In the genomic region with DNA sequence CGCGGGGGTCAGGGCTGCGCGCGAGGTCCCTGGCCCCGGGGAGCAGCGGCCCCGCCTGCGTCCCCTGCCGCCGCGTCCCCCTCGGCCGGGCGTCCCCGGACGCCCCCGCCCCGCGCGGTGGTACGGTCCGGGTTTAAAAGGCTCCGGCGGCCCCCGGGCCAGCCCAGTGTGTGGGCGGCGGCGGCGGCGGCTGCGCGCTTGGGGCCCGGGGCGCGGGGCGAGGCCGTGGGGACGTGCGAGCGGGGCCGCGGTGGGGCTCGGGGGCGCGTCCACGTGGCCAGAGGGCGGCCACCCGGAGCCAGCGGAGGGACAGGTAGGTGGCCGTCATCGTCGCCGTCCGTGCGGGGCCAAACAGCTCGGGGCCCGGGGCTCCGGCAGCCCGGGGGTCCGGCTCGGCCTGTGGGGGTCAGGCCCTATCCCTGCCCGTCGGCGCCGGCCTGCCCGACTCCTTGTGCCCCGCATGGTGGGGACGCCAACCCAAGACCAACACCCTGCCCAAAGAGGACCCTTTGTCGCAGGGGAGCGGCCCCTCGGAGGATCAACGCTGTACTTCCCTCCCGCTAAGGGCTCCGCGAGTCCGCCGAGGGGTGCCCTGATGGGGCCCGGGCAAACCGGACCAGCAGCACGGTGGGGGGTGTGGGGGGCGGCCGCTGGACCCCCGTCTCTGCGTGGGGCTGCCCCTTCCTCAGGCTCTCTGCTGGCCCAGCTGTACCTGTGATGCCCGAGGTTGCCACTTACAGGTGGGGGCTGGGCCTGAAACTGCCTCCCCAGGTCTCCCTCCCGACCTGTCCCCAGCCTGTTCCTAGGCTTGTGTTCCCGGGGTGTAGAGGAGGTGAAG, we compare ENCODE assay signal across 8 cellular contexts. TPM values are rescaled to one million over a fixed set of nuclear protein-coding genes. Genes with fewer than 3 reads are reported as not detected.
DNase-seq lines count a peak whose midpoint lies in the region; ATAC-seq, FAIRE-seq and TF ChIP-seq lines count a peak whose summit lies in the region.

A gene (plus strand): TSS at position 166 of the 838 bp plus-strand sequence. CDS start 1,903 bp downstream, outside the sequence.

- H3K27me3 ChIP-seq in K562 (ENCODE audit: control insufficient read depth in 2 of 2, insufficient read depth in 2 of 2, low read length in 2 of 2) (no peaks in the 10 kb centered on the region), small intestine (ENCODE audit: control insufficient read depth in 2 of 2, insufficient read depth in 2 of 2, low read length in 2 of 2) (no peaks in the 10 kb centered on the region)

- H4K20me1 ChIP-seq in K562 (replicated peaks; ENCODE audit: control insufficient read depth, insufficient read depth, low read length), result peaks cover 3% of the 10 kb centered on the region; the same call in 1 of the 2 replicates

- ATAC-seq in HG03175 (IDR thresholded peaks at IDR 0.05; ENCODE audit: unreplicated experiment), result peak; percentile 52
- peak; percentile 66 for ATAC-seq in K562

- no peak for TF ChIP-seq POLR2A in K562 (conservative IDR thresholded peaks at IDR 0.05)

- peak within 1 kb of the TSS; percentile 81 for H3K4me2 ChIP-seq in K562 (ENCODE audit: insufficient read depth, low read length)

- H3K4me1 ChIP-seq in K562 (replicated peaks in 1 of 2; ENCODE audit: control insufficient read depth in 2 of 2, insufficient read depth in 2 of 2, low read length in 2 of 2) (peaks cover 7 to 50% of the 10 kb centered on the region in 2 experiments; a peak in 3 of 5 replicates), small intestine (ENCODE audit: control insufficient read depth in 2 of 2, insufficient read depth in 1 of 2, low read depth in 1 of 2, low read length in 1 of 2) (peaks cover 0 to 6% of the 10 kb centered on the region in 2 donors)

- peaks cover 30% of the 10 kb centered on the region for H3K79me2 ChIP-seq in K562 (ENCODE audit: control insufficient read depth, insufficient read depth, low read length)

- FAIRE-seq in K562 (lab: Jason Lieb, UNC) (no peak), small intestine (lab: Jason Lieb, UNC) (no peak)

- H2AFZ ChIP-seq in K562 (ENCODE audit: low read depth, low read length), result peak within 1 kb of the TSS; percentile 87

- POLR2A ChIA-PET in K562 (lab: Yijun Ruan, JAX), result interaction anchor here (0.6 to 2.9 kb wide), 12 partner anchors 10 to 75 kb away, joined by 3 to 11 read pairs (median 4); a partner anchor contains a TSS

- H3K4me3 ChIP-seq in K562 (peak within 1 kb of the TSS; percentile 59), iPS-18c (ENCODE audit: insufficient read depth, low read depth, low read length) (peak within 1 kb of the TSS; percentile 53), small intestine (ENCODE audit: low read depth in 1 of 2, low read length in 2 of 2) (peak within 1 kb of the TSS; percentile 41 to 62)

- in situ Hi-C loops in K562 (cut with MboI), result no loop called here

- 0% methylated on average over 7 of the region's 88 CpGs for WGBS in K562 (ENCODE audit: insufficient coverage, low coverage, missing lambda C conversion rate)
- 0 to 48% (median 8%) methylated on average over 29 to 88 of the region's 88 CpGs for WGBS in small intestine, 3 donors

- H3K9me3 ChIP-seq in K562 (replicated peaks; ENCODE audit: control insufficient read depth, insufficient read depth, low read depth, low read length) (no peaks in the 10 kb centered on the region), iPS-18c (ENCODE audit: control insufficient read depth, insufficient read depth, low read length) (peaks cover 21% of the 10 kb centered on the region), small intestine (ENCODE audit: control insufficient read depth, low read depth) (no peaks in the 10 kb centered on the region)

- H3K27ac ChIP-seq in K562 (ENCODE audit: extremely low read depth, low read depth, low read length) (peak within 1 kb of the TSS; percentile 74), small intestine (ENCODE audit: low read depth in 1 of 2, low read length in 1 of 2) (peak within 1 kb of the TSS in 1 of 2 donors; percentile 62)

- TF ChIP-seq CTCF in K562 (IDR thresholded peaks at IDR 0.05 in 2 of 3, conservative IDR thresholded peaks at IDR 0.05 in 1 of 3; ENCODE audit: insufficient read depth in 2 of 3, low read depth in 1 of 3, low read length in 3 of 3), result no peak

- CTCF ChIA-PET in K562 (lab: Yijun Ruan, JAX; ENCODE audit: low intra/inter-chr PET ratio), result interaction anchor here (1.2 kb wide), 1 partner anchor 76 kb away, joined by 3 read pairs; no protein-coding TSS in a partner anchor

- H3K9me1 ChIP-seq in K562 (ENCODE audit: control insufficient read depth, insufficient read depth, low read length), result no peaks in the 10 kb centered on the region

- H3K9ac ChIP-seq in K562 (ENCODE audit: insufficient read depth in 1 of 2, low read depth in 2 of 2, low read length in 2 of 2), result peak within 1 kb of the TSS; percentile 66 to 92

- DNase-seq in NCI-H82 (lab: John Stamatoyannopoulos, UW), result peak; percentile 54
- no peak for DNase-seq in NCI-H82 treated with DMSO at 0.1 percent for 48 hours (lab: John Stamatoyannopoulos, UW; ENCODE audit: unreplicated experiment)
- peak; percentile 39 to 77 (median 63) for DNase-seq in T-helper 2 cell
- peak; percentile 70 to 87 (median 82) for DNase-seq in K562 (ENCODE audit: extremely low read depth in 1 of 4, low spot score in 3 of 4)
- DNase-seq in small intestine, result peak; percentile 36
- DNase-seq in SKM-1 (lab: John Stamatoyannopoulos, UW; ENCODE audit: unreplicated experiment), result no peak

- TF ChIP-seq EP300 in K562 (IDR thresholded peaks at IDR 0.05; ENCODE audit: low read length), result no peak

- TF ChIP-seq RAD21 in K562 (CRISPR knock-in tag; conservative IDR thresholded peaks at IDR 0.05 in 1 of 2, IDR thresholded peaks at IDR 0.05 in 1 of 2), result no peak

- H3K36me3 ChIP-seq in K562 (ENCODE audit: control insufficient read depth, insufficient read depth, low read length) (peaks cover 30% of the 10 kb centered on the region; the same call in 2 of the 3 replicates), small intestine (ENCODE audit: control insufficient read depth in 2 of 2, insufficient read depth in 2 of 2, low read length in 2 of 2) (no peaks in the 10 kb centered on the region)

- BruUV-seq in K562 (replicated peaks; lab: Mats Ljungman, UMichigan), result TSS peak; percentile 79

- intact Hi-C loops in K562 (cut with micrococcal nuclease), result no loop called here

TF ChIP-seq in K562, 482 proteins besides CTCF, POLR2A, EP300 and RAD21 (continues in another document):
- TF ChIP-seq BMI1 (IDR thresholded peaks at IDR 0.05; ENCODE audit: low read length), result no peak
- TF ChIP-seq CXXC5 (CRISPR knock-in tag; IDR thresholded peaks at IDR 0.05), result peak; percentile 77
- no peak for TF ChIP-seq ZNF584 (CRISPR knock-in tag; IDR thresholded peaks at IDR 0.05; ENCODE audit: low read depth)
- no peak for TF ChIP-seq CBFA2T3 (IDR thresholded peaks at IDR 0.05)
- TF ChIP-seq, protein P1, sequence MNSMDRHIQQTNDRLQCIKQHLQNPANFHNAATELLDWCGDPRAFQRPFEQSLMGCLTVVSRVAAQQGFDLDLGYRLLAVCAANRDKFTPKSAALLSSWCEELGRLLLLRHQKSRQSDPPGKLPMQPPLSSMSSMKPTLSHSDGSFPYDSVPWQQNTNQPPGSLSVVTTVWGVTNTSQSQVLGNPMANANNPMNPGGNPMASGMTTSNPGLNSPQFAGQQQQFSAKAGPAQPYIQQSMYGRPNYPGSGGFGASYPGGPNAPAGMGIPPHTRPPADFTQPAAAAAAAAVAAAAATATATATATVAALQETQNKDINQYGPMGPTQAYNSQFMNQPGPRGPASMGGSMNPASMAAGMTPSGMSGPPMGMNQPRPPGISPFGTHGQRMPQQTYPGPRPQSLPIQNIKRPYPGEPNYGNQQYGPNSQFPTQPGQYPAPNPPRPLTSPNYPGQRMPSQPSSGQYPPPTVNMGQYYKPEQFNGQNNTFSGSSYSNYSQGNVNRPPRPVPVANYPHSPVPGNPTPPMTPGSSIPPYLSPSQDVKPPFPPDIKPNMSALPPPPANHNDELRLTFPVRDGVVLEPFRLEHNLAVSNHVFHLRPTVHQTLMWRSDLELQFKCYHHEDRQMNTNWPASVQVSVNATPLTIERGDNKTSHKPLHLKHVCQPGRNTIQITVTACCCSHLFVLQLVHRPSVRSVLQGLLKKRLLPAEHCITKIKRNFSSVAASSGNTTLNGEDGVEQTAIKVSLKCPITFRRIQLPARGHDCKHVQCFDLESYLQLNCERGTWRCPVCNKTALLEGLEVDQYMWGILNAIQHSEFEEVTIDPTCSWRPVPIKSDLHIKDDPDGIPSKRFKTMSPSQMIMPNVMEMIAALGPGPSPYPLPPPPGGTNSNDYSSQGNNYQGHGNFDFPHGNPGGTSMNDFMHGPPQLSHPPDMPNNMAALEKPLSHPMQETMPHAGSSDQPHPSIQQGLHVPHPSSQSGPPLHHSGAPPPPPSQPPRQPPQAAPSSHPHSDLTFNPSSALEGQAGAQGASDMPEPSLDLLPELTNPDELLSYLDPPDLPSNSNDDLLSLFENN (IDR thresholded peaks at IDR 0.05; ENCODE audit: low read depth in 2 of 2, low read length in 2 of 2), result no peak
- no peak for TF ChIP-seq CBX1 (IDR thresholded peaks at IDR 0.05; ENCODE audit: low read depth)
- no peak for TF ChIP-seq RCOR1 (IDR thresholded peaks at IDR 0.05; ENCODE audit: borderline replicate concordance in 1 of 2, low read depth in 2 of 2, low read length in 2 of 2)

RNA-seq across cellular contexts. Expression of the gene that starts here (rescaled TPM):
- total RNA-seq in K562 (2011; cell fraction: chromatin; rRNA removed; ENCODE audit: low replicate concordance), result 204 and 524 TPM in 2 replicates
- total RNA-seq in K562 (2011; cell fraction: nucleolus; rRNA removed), result 231 and 238 TPM in 2 replicates
- 144 and 167 TPM in 2 replicates for total RNA-seq in K562 (2011; cell fraction: nucleoplasm; rRNA removed)
- total RNA-seq in K562 (2014; rRNA removed), result 3.5 and 3.8 TPM in 2 replicates
- total RNA-seq in K562 (2014; rRNA removed; fragmentation: Illumina TruSeq; extraction: Trizol), result 4.5 and 6.8 TPM in 2 replicates
- 7.5 and 9.5 TPM in 2 replicates for total RNA-seq in K562 (2015; rRNA removed; fragmentation: Illumina TruSeq; extraction: Trizol)
- 26.5 and 47.8 TPM in 2 replicates for total RNA-seq in K562 (2021)
- polyA plus RNA-seq in K562 (2011; rRNA removed), result 13.3 and 30.4 TPM in 2 replicates
- polyA plus RNA-seq in K562 (2011; cell fraction: cytosol; rRNA removed), result 10.9 and 15.0 TPM in 2 replicates
- 240 and 366 TPM in 2 replicates for polyA plus RNA-seq in K562 (2011; cell fraction: nucleus; rRNA removed)
- 46.6 and 47.8 TPM in 2 replicates for polyA plus RNA-seq in K562 (2012)
- polyA plus RNA-seq in K562 (2014; fragmentation: Illumina TruSeq; extraction: Trizol), result 21.9 and 27.5 TPM in 2 replicates
- polyA plus RNA-seq in K562 (2014; fragmentation: Nextera tagmentation; extraction: Ambion mirVana), result under 1 TPM; 0.32 to 0.42 TPM
- 20.1 and 21.5 TPM in 2 replicates for polyA plus RNA-seq in K562 (2014; rRNA removed)
- 5.9 and 10.7 TPM in 2 replicates for polyA minus RNA-seq in K562 (2011; rRNA and poly(A)+ RNA removed)
- 6.4 and 13.7 TPM in 2 replicates for polyA minus RNA-seq in K562 (2011; cell fraction: cytosol; rRNA and poly(A)+ RNA removed)
- polyA minus RNA-seq in K562 (2011; cell fraction: nucleus; rRNA and poly(A)+ RNA removed), result 53.6 and 60.0 TPM in 2 replicates
- polyA plus RNA-seq in small intestine, result 10 to 100 TPM in 1 of 3 donors, 1 to 10 TPM in 2; 3.2 to 10.7 (median 8.4) TPM

Comparison
In these comparisons a context has a peak if more than half of its experiments do, and no peak if none do; other contexts are left out.
1. DNase-seq: peak in NCI-H82 (single experiment), T-helper 2 cell (5 of 5), K562 (4 of 4) and small intestine (single experiment); none in NCI-H82 treated with DMSO at 0.1 percent for 48 hours (single experiment) and SKM-1 (single experiment).
2. Peak in every context shown above with its lines, with median percentiles within 50 percentile points of each other: H3K4me3 ChIP-seq.